Comparison of ENCODE assay signal across 34 cellular contexts in genomic region chr7:46213154-46213537, GRCh38.
"Had no signal": no experiment of that assay in that cellular context is flagged by ENCODE, and none has a peak within 500 bp of the region (broad histone marks: within the 10 kb centered on the region; RNA-seq: fewer than 3 reads in every experiment).

No MANE protein-coding gene starts in this region.

- H3K9me3 ChIP-seq: adrenal gland, body of pancreas, colonic mucosa, gastrocnemius medialis, heart left ventricle had no signal

- H3K9me3 Mint-ChIP-seq: activated naive CD4-positive, alpha-beta T cell treated with anti-CD3 and anti-CD28 coated beads for 36 hours; activated naive CD4-positive, alpha-beta T cell treated with anti-CD3 and anti-CD28 coated beads, Interleukin-2, amount 50 U/mL, for 24 hours; activated naive CD8-positive, alpha-beta T cell treated with anti-CD3 and anti-CD28 coated beads for 36 hours; activated naive CD8-positive, alpha-beta T cell treated with anti-CD3 and anti-CD28 coated beads, Interleukin-2, amount 50 U/mL, for 24 hours; activated T-helper 1 cell treated with anti-CD3 and anti-CD28 coated beads, Interleukin-12 subunit alpha, Interleukin-12 subunit beta, Interleukin-2, Interleukin-4 antibody, amounts not matched to agents 30 ng/mL and 10 ng/mL and 1 ng/mL, durations not matched to agents 14 hours and 24 hours and 36 hours; activated T-helper 2 cell treated with anti-CD3 and anti-CD28 coated beads, Interferon-gamma antibody, Interleukin-2, Interleukin-4, amounts not matched to agents 10 μg/mL and 5 μg/mL and 100 μg/mL, durations not matched to agents 14 hours and 24 hours and 36 hours; endodermal cell; T-helper 2 cell treated with Interferon-gamma antibody and Interleukin-4, amounts not matched to agents 5 μg/mL and 100 μg/mL, for 36 hours; WTC11 had no signal

- DNase-seq: activated CD4-positive, alpha-beta memory T cell treated with anti-CD3 and anti-CD28 coated beads for 36 hours; activated CD4-positive, alpha-beta T cell treated with anti-CD3 and anti-CD28 coated beads for 1 hour; activated CD4-positive, alpha-beta T cell treated with anti-CD3 and anti-CD28 coated beads for 4 hours; activated CD8-positive, alpha-beta memory T cell treated with anti-CD3 and anti-CD28 coated beads, Interleukin-2, amount 10 ng/mL, durations not matched to agents 7 days and 5 days; activated CD8-positive, alpha-beta memory T cell treated with anti-CD3 and anti-CD28 coated beads, Interleukin-2, amount 50 U/mL, for 4 hours; activated CD8-positive, alpha-beta T cell treated with anti-CD3 and anti-CD28 coated beads, Interleukin-2, amount 10 ng/mL, durations not matched to agents 7 days and 5 days; activated effector memory CD4-positive, alpha-beta T cell treated with anti-CD3 and anti-CD28 coated beads, Interleukin-2, amount 50 U/mL, for 16 hours; activated naive CD4-positive, alpha-beta T cell treated with anti-CD3 and anti-CD28 coated beads for 36 hours; activated naive CD8-positive, alpha-beta T cell treated with anti-CD3 and anti-CD28 coated beads for 36 hours; activated naive CD8-positive, alpha-beta T cell treated with anti-CD3 and anti-CD28 coated beads, Interleukin-2, amount 50 U/mL, for 24 hours; activated T-cell treated with anti-CD3 and anti-CD28 coated beads, Interleukin-2, amount 50 U/mL, for 1 hour; activated T-cell treated with anti-CD3 and anti-CD28 coated beads, Interleukin-2, amount 50 U/mL, for 48 hours; adrenal gland; amygdala; aorta; body of pancreas; central memory CD4-positive, alpha-beta T cell; cerebellar nuclear complex; colonic mucosa; effector memory CD4-positive, alpha-beta T cell; endodermal cell; foreskin keratinocyte; gastrocnemius medialis; glutamatergic neuron; heart left ventricle; T-helper 1 cell; T-helper 17 cell; T1000 had no signal

- H3K27me3 ChIP-seq: adrenal gland, body of pancreas, colonic mucosa, foreskin keratinocyte, gastrocnemius medialis, heart left ventricle had no signal

- H3K27ac ChIP-seq: adrenal gland, body of pancreas, colonic mucosa, foreskin keratinocyte, gastrocnemius medialis, heart left ventricle, VCaP had no signal

- H3K4me1 ChIP-seq: adrenal gland, colonic mucosa, foreskin keratinocyte, gastrocnemius medialis had no signal

- H3K36me3 Mint-ChIP-seq: activated CD4-positive, alpha-beta memory T cell treated with anti-CD3 and anti-CD28 coated beads for 36 hours; activated CD8-positive, alpha-beta memory T cell treated with anti-CD3 and anti-CD28 coated beads, Interleukin-2, amount 10 ng/mL, durations not matched to agents 7 days and 5 days; activated naive CD4-positive, alpha-beta T cell treated with anti-CD3 and anti-CD28 coated beads, Interleukin-2, amount 50 U/mL, for 24 hours; activated naive CD8-positive, alpha-beta T cell treated with anti-CD3 and anti-CD28 coated beads for 36 hours; WTC11 had no signal

- H3K27ac Mint-ChIP-seq: activated CD4-positive, alpha-beta memory T cell treated with anti-CD3 and anti-CD28 coated beads for 36 hours; activated CD8-positive, alpha-beta memory T cell treated with anti-CD3 and anti-CD28 coated beads, Interleukin-2, amount 10 ng/mL, durations not matched to agents 7 days and 5 days; activated CD8-positive, alpha-beta T cell treated with anti-CD3 and anti-CD28 coated beads, Interleukin-2, amount 10 ng/mL, durations not matched to agents 7 days and 5 days; activated naive CD4-positive, alpha-beta T cell treated with anti-CD3 and anti-CD28 coated beads for 36 hours; activated naive CD4-positive, alpha-beta T cell treated with anti-CD3 and anti-CD28 coated beads, Interleukin-2, amount 50 U/mL, for 24 hours; activated naive CD8-positive, alpha-beta T cell treated with anti-CD3 and anti-CD28 coated beads for 36 hours; activated naive CD8-positive, alpha-beta T cell treated with anti-CD3 and anti-CD28 coated beads, Interleukin-2, amount 50 U/mL, for 24 hours; activated T-helper 1 cell treated with anti-CD3 and anti-CD28 coated beads, Interleukin-12 subunit alpha, Interleukin-12 subunit beta, Interleukin-2, Interleukin-4 antibody, amounts not matched to agents 30 ng/mL and 10 ng/mL and 1 ng/mL, durations not matched to agents 14 hours and 24 hours and 36 hours; activated T-helper 2 cell treated with anti-CD3 and anti-CD28 coated beads, Interferon-gamma antibody, Interleukin-2, Interleukin-4, amounts not matched to agents 10 μg/mL and 5 μg/mL and 100 μg/mL, durations not matched to agents 14 hours and 24 hours and 36 hours; endodermal cell; T-helper 17 cell; T-helper 2 cell treated with Interferon-gamma antibody and Interleukin-4, amounts not matched to agents 5 μg/mL and 100 μg/mL, for 36 hours; WTC11 had no signal

- H3K27me3 Mint-ChIP-seq: activated CD4-positive, alpha-beta memory T cell treated with anti-CD3 and anti-CD28 coated beads for 36 hours; activated CD8-positive, alpha-beta memory T cell treated with anti-CD3 and anti-CD28 coated beads, Interleukin-2, amount 10 ng/mL, durations not matched to agents 7 days and 5 days; activated naive CD4-positive, alpha-beta T cell treated with anti-CD3 and anti-CD28 coated beads, Interleukin-2, amount 50 U/mL, for 24 hours; activated naive CD8-positive, alpha-beta T cell treated with anti-CD3 and anti-CD28 coated beads, Interleukin-2, amount 50 U/mL, for 24 hours; T-helper 17 cell had no signal

- H3K36me3 ChIP-seq: adrenal gland, colonic mucosa, gastrocnemius medialis, heart left ventricle had no signal

- H3K4me1 Mint-ChIP-seq: activated CD8-positive, alpha-beta memory T cell treated with anti-CD3 and anti-CD28 coated beads, Interleukin-2, amount 10 ng/mL, durations not matched to agents 7 days and 5 days; activated naive CD4-positive, alpha-beta T cell treated with anti-CD3 and anti-CD28 coated beads, Interleukin-2, amount 50 U/mL, for 24 hours; activated naive CD8-positive, alpha-beta T cell treated with anti-CD3 and anti-CD28 coated beads for 36 hours; activated naive CD8-positive, alpha-beta T cell treated with anti-CD3 and anti-CD28 coated beads, Interleukin-2, amount 50 U/mL, for 24 hours; T-helper 17 cell had no signal

- H3K4me3 ChIP-seq: adrenal gland, body of pancreas, colonic mucosa, gastrocnemius medialis, heart left ventricle had no signal

- H3K4me3 Mint-ChIP-seq: activated CD4-positive, alpha-beta memory T cell treated with anti-CD3 and anti-CD28 coated beads for 36 hours; activated CD8-positive, alpha-beta memory T cell treated with anti-CD3 and anti-CD28 coated beads, Interleukin-2, amount 10 ng/mL, durations not matched to agents 7 days and 5 days; activated CD8-positive, alpha-beta T cell treated with anti-CD3 and anti-CD28 coated beads, Interleukin-2, amount 10 ng/mL, durations not matched to agents 7 days and 5 days; activated naive CD4-positive, alpha-beta T cell treated with anti-CD3 and anti-CD28 coated beads for 36 hours; activated naive CD4-positive, alpha-beta T cell treated with anti-CD3 and anti-CD28 coated beads, Interleukin-2, amount 50 U/mL, for 24 hours; activated naive CD8-positive, alpha-beta T cell treated with anti-CD3 and anti-CD28 coated beads for 36 hours; activated naive CD8-positive, alpha-beta T cell treated with anti-CD3 and anti-CD28 coated beads, Interleukin-2, amount 50 U/mL, for 24 hours; activated T-helper 1 cell treated with anti-CD3 and anti-CD28 coated beads, Interleukin-12 subunit alpha, Interleukin-12 subunit beta, Interleukin-2, Interleukin-4 antibody, amounts not matched to agents 30 ng/mL and 10 ng/mL and 1 ng/mL, durations not matched to agents 14 hours and 24 hours and 36 hours; endodermal cell; T-helper 17 cell; T-helper 2 cell treated with Interferon-gamma antibody and Interleukin-4, amounts not matched to agents 5 μg/mL and 100 μg/mL, for 36 hours; WTC11 had no signal
